19 cellular contexts compared by ENCODE assay signal in the genomic region with DNA sequence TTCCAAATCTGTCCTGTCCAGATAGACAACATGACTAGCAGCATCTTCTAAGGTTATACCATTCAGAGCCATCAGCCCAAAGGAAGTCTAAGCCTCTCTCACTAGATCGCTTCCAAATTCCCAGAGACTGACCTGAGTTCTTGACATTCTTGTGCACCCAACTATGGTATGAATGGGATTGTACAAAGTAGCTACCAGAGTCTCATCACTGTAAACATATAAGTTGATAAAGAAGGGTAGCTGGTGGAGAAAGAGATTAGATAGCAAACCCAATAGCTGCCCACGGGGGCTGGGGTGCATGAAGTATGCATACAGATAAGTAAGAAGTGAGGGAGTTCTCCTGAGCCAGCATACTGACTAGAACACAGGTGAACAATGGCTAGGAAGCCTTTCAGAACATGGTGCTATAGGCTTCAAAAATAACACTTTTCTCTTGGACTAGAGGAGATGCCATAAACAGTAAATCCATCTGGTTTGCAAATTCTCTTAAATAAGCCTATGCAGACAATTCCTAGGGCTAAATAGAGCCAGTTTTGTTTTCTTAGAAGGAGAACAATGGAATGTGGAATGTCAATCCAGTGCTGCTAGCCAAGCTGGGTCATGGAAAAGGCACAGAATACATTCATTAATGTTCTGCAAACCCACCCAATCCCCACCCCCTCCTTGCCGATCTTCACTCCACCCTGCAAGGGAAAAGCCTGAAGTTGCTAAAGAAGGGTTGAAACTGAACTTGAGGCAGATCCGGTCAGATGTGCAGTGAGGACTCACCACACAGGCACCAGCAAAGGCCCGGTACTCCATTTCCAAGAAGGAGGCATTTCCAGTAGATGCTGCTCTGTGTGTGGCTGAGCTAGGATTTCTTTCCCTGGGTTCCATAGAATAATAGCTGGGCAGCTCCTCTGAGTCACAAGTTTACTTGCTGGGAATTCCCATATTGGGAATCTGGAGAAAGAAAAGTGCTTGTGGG.
DNase-seq lines count a peak whose midpoint lies in the region; ATAC-seq, FAIRE-seq and TF ChIP-seq lines count a peak whose summit lies in the region.
"Had no signal": no experiment of that assay in that cellular context is flagged by ENCODE, and none has a peak within 500 bp of the region (broad histone marks: within the 10 kb centered on the region; RNA-seq: fewer than 3 reads in every experiment).

No MANE protein-coding gene starts in this region.

- H2AK5ac ChIP-seq in trophoblast cell (ENCODE audit: low read length): no peak overlapping the region

- no peaks in the 10 kb centered on the region for H4K20me1 ChIP-seq in endothelial cell of umbilical vein (replicated peaks; ENCODE audit: control insufficient read depth, extremely low read depth, insufficient read depth, low read length)

- no peaks in the 10 kb centered on the region for H3K36me3 ChIP-seq in adipocyte (ENCODE audit: control insufficient read depth, insufficient read depth, low read length, severe bottlenecking)
- no peaks in the 10 kb centered on the region for H3K36me3 ChIP-seq in endothelial cell of umbilical vein (ENCODE audit: control insufficient read depth in 2 of 2, extremely low read depth in 1 of 2, insufficient read depth in 2 of 2, low read length in 2 of 2)
- H3K36me3 ChIP-seq in trophoblast cell (ENCODE audit: control insufficient read depth in 1 of 2, insufficient read depth in 2 of 2, low read length in 2 of 2): no peaks in the 10 kb centered on the region

- no CpG with 5 or more reads among the region's 5 CpGs for WGBS in trophoblast cell (ENCODE audit: extremely low coverage, insufficient coverage, insufficient read length)

- no TSS peak for BruUV-seq in endothelial cell of umbilical vein (replicated peaks; lab: Mats Ljungman, UMichigan)

- H2AFZ ChIP-seq in endothelial cell of umbilical vein (ENCODE audit: low read depth, low read length) (no peak overlapping the region), trophoblast cell (ENCODE audit: insufficient read depth, low read length, poor library complexity) (no peak overlapping the region)

- POLR2A ChIA-PET in endothelial cell of umbilical vein (lab: Charles Lee): no interaction called here

- no peak overlapping the region for H4K8ac ChIP-seq in trophoblast cell (ENCODE audit: low read depth, low read length)

- H3K4me1 ChIP-seq in adipocyte (ENCODE audit: control insufficient read depth, insufficient read depth, low read length) (peaks cover 27% of the 10 kb centered on the region), endothelial cell of umbilical vein (ENCODE audit: control insufficient read depth, extremely low read depth, insufficient read depth, low read length) (no peaks in the 10 kb centered on the region), trophoblast cell (ENCODE audit: control insufficient read depth in 1 of 2, insufficient read depth in 2 of 2, low read length in 2 of 2) (peaks cover 3 to 8% of the 10 kb centered on the region in 2 experiments)

- FAIRE-seq in endothelial cell of umbilical vein (lab: Jason Lieb, UNC): no peak
- FAIRE-seq: A204.1, RCC 7860 had no signal

- H3K79me1 ChIP-seq in trophoblast cell (ENCODE audit: low read length): no peaks in the 10 kb centered on the region

- intact Hi-C loops in endothelial cell of umbilical vein (cut with micrococcal nuclease): no loop called here

- H3K23ac ChIP-seq in trophoblast cell (ENCODE audit: low read length): no peak overlapping the region

- no peaks in the 10 kb centered on the region for H3K27me3 ChIP-seq in adipocyte (replicated peaks; ENCODE audit: control insufficient read depth, insufficient read depth, low read length)
- no peaks in the 10 kb centered on the region for H3K27me3 ChIP-seq in endothelial cell of umbilical vein (ENCODE audit: control insufficient read depth in 2 of 2, insufficient read depth in 2 of 2, low read length in 2 of 2)
- H3K27me3 ChIP-seq in trophoblast cell (ENCODE audit: insufficient read depth, low read length): no peaks in the 10 kb centered on the region

- H3K27ac ChIP-seq in endothelial cell of umbilical vein (ENCODE audit: insufficient read depth, low read depth, low read length) (no peak overlapping the region), trophoblast cell (ENCODE audit: low read depth, low read length) (no peak overlapping the region)
- H3K27ac ChIP-seq: HL-60, KMS-11 had no signal

- H3K4me2 ChIP-seq in endothelial cell of umbilical vein (ENCODE audit: insufficient read depth, low read length) (no peak overlapping the region), trophoblast cell (ENCODE audit: low read length) (peak overlapping the region; percentile 6)
- H3K4me2 ChIP-seq: KMS-11 had no signal

- H3K9ac ChIP-seq in adipocyte (ENCODE audit: low read length): no peak overlapping the region
- no peak overlapping the region for H3K9ac ChIP-seq in endothelial cell of umbilical vein (replicated peaks; ENCODE audit: extremely low read depth, insufficient read depth, low read length)
- no peak overlapping the region for H3K9ac ChIP-seq in trophoblast cell (ENCODE audit: low read length)
- H3K9ac ChIP-seq: KMS-11 had no signal

- H4K91ac ChIP-seq in trophoblast cell (ENCODE audit: low read depth, low read length): no peak overlapping the region

- H2BK120ac ChIP-seq in trophoblast cell (ENCODE audit: insufficient read depth, low read length, poor library complexity): no peak overlapping the region

- dilution Hi-C loops in endothelial cell of umbilical vein (cut with MboI; ENCODE audit: extremely low pct_ligation_motif_present, low sequenced_read_pairs): no loop called here

- ATAC-seq in GM18861 (IDR thresholded peaks at IDR 0.05; ENCODE audit: unreplicated experiment): no peak
- ATAC-seq in GM21390 (IDR thresholded peaks at IDR 0.05; ENCODE audit: unreplicated experiment): no peak

- no peak overlapping the region for H2BK12ac ChIP-seq in trophoblast cell (ENCODE audit: low read length)

- no peak overlapping the region for H2BK5ac ChIP-seq in trophoblast cell (ENCODE audit: low read depth, low read length, poor library complexity)

- no peaks in the 10 kb centered on the region for H3K9me1 ChIP-seq in endothelial cell of umbilical vein (replicated peaks; ENCODE audit: control insufficient read depth, extremely low read depth, insufficient read depth, low read length)

- no peak overlapping the region for H4K12ac ChIP-seq in trophoblast cell (ENCODE audit: low read depth, low read length)

- H3K79me2 ChIP-seq in endothelial cell of umbilical vein (ENCODE audit: control insufficient read depth, insufficient read depth, low read length) (no peaks in the 10 kb centered on the region), trophoblast cell (ENCODE audit: control insufficient read depth, insufficient read depth, low read length, poor library complexity) (no peaks in the 10 kb centered on the region)

- TF ChIP-seq POLR2A in endothelial cell of umbilical vein (IDR thresholded peaks at IDR 0.05; ENCODE audit: low read depth, low read length): no peak

- no peak overlapping the region for H3K18ac ChIP-seq in trophoblast cell (ENCODE audit: low read length)

- no peak for TF ChIP-seq CTCF in endothelial cell of umbilical vein (IDR thresholded peaks at IDR 0.05; ENCODE audit: extremely low read depth in 1 of 2, insufficient read depth in 1 of 2, low read depth in 1 of 2, low read length in 2 of 2)

- CTCF ChIA-PET in endothelial cell of umbilical vein (lab: Charles Lee): interaction anchor here (1.2 kb wide), 1 partner anchor 28 kb away, joined by 3 read pairs; no protein-coding TSS in a partner anchor

- DNase-seq in EH (ENCODE audit: low read depth) (peak; percentile 39), adipocyte (ENCODE audit: low read depth) (peak; percentile 32), endothelial cell of umbilical vein (ENCODE audit: low read depth, low spot score) (peak; percentile 65), trophoblast cell (peak; percentile 49 to 88), NCI-H748 treated with DMSO at 0.1 percent for 48 hours (lab: John Stamatoyannopoulos, UW) (no peak)
- DNase-seq: DMS79, H9, NCI-H1092 treated with DMSO at 0.1 percent for 48 hours, NCI-H146, NCI-H524 treated with DMSO at 0.1 percent for 48 hours, OCI-M1, Right ventricle myocardium superior, SW 1271 had no signal

- no peak overlapping the region for H3K4ac ChIP-seq in trophoblast cell (ENCODE audit: low read depth, low read length)

- H3K9me3 ChIP-seq in adipocyte (ENCODE audit: control insufficient read depth, low read length) (no peaks in the 10 kb centered on the region), endothelial cell of umbilical vein (replicated peaks; ENCODE audit: control insufficient read depth, insufficient read depth, low read length) (no peaks in the 10 kb centered on the region), trophoblast cell (ENCODE audit: insufficient read depth, low read depth, low read length) (no peaks in the 10 kb centered on the region)

- H3K4me3 ChIP-seq in adipocyte (ENCODE audit: low read length) (no peak overlapping the region), endothelial cell of umbilical vein (replicated peaks in 1 of 3; ENCODE audit: insufficient read depth in 1 of 3, low read depth in 1 of 3, low read length in 3 of 3) (no peak overlapping the region), trophoblast cell (ENCODE audit: low read depth, low read length) (no peak overlapping the region)

- H3K14ac ChIP-seq in trophoblast cell (ENCODE audit: low read length): no peak overlapping the region

TF ChIP-seq in endothelial cell of umbilical vein, 7 proteins besides CTCF, POLR2A, EP300 and RAD21:
- TF ChIP-seq, protein P1, sequence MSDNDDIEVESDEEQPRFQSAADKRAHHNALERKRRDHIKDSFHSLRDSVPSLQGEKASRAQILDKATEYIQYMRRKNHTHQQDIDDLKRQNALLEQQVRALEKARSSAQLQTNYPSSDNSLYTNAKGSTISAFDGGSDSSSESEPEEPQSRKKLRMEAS (IDR thresholded peaks at IDR 0.05; ENCODE audit: insufficient read depth, insufficient read length): no peak
- TF ChIP-seq FOS (IDR thresholded peaks at IDR 0.05; ENCODE audit: borderline replicate concordance, insufficient read depth, low read length) (no peak), MYC (IDR thresholded peaks at IDR 0.05; ENCODE audit: low read depth, low read length) (no peak), GATA2 (IDR thresholded peaks at IDR 0.05; ENCODE audit: insufficient read depth, insufficient read length, low read depth, low read length) (no peak), JUN (IDR thresholded peaks at IDR 0.05; ENCODE audit: borderline replicate concordance, insufficient read depth, insufficient read length, low read depth) (no peak), EZH2 (IDR thresholded peaks at IDR 0.05; ENCODE audit: borderline replicate concordance, low read depth, low read length, severe bottlenecking) (no peak), POLR2AphosphoS5 (IDR thresholded peaks at IDR 0.05; ENCODE audit: insufficient read depth, low read depth, low read length) (no peak)
TF ChIP-seq in endothelial cell of umbilical vein: peak in this region for 0.
